Comparison of ENCODE assay signal across 8 cellular contexts in the genomic region with DNA sequence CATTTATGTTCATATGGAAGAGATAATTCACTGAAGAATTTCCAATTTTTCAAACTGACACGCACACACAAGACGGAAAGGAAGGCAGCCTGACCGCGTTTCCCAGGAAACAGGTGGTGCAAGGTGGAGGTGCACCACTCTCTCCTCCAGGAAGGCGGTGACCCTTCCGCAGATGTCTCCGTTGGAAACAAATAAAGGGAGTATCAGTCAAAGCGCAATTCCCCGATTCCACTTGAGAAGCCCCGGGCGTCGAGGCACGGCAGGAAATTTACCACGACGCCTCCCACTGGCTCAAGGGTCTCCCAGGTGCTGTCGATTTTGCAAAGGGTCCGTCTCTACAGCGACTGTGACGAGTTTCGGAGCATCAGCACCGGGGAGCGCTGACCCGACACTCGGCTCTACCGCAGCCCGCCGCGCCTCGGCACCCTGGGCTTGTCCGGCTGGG. TPM values are rescaled to one million over a fixed set of nuclear protein-coding genes. Genes with fewer than 3 reads are reported as not detected.
DNase-seq lines count a peak whose midpoint lies in the region; ATAC-seq and TF ChIP-seq lines count a peak whose summit lies in the region.

No MANE protein-coding gene starts in this region.

- no peaks in the 10 kb centered on the region for H3K36me3 ChIP-seq in MG63
- no peaks in the 10 kb centered on the region for H3K36me3 ChIP-seq in mucosa of descending colon (ENCODE audit: low read depth)

- ATAC-seq in mucosa of descending colon (no peak), GM18867 (IDR thresholded peaks at IDR 0.05; ENCODE audit: unreplicated experiment) (no peak), HG03565 (IDR thresholded peaks at IDR 0.05; ENCODE audit: unreplicated experiment) (no peak)

- H3K4me1 ChIP-seq in mucosa of descending colon (ENCODE audit: low read depth): peaks cover 7% of the 10 kb centered on the region

- H3K9me3 ChIP-seq in MG63: no peaks in the 10 kb centered on the region
- H3K9me3 ChIP-seq in mucosa of descending colon: no peaks in the 10 kb centered on the region

- peak overlapping the region; percentile 77 for H3K4me3 ChIP-seq in MG63
- peak overlapping the region; percentile 76 to 80 for H3K4me3 ChIP-seq in cardiac fibroblast (replicated peaks in 1 of 2; ENCODE audit: low read depth in 2 of 2, low read length in 2 of 2)
- H3K4me3 ChIP-seq in mucosa of descending colon: peak overlapping the region; percentile 50

- DNase-seq in EH (ENCODE audit: low read depth) (peak; percentile 2), MG63 (no peak), cardiac fibroblast (ENCODE audit: low read depth in 2 of 2) (no peak), mucosa of descending colon (peak in 1 of 3 donors; percentile 32), OCI-M2 (lab: John Stamatoyannopoulos, UW; ENCODE audit: unreplicated experiment) (no peak), ecto neural progenitor cell (ENCODE audit: low spot score) (no peak)

- peaks cover 7% of the 10 kb centered on the region for H3K27me3 ChIP-seq in MG63

- intact Hi-C loops in mucosa of descending colon (cut with DNase I, micrococcal nuclease): no loop called here

- TF ChIP-seq CTCF in cardiac fibroblast (IDR thresholded peaks at IDR 0.05; ENCODE audit: low read depth, low read length): no peak
- no peak for TF ChIP-seq CTCF in mucosa of descending colon (IDR thresholded peaks at IDR 0.05)

RNA-seq across cellular contexts. Expression of gene TIGD2, which starts 0.8 kb away (rescaled TPM):
- 2.8 and 5.8 TPM in 2 replicates for total RNA-seq in MG63 (2014; rRNA removed; shearing (Covaris generic); ENCODE audit: low replicate concordance)
- 1 to 10 TPM; 2.6 to 5.3 (median 4.8) TPM for total RNA-seq in mucosa of descending colon

RNA-seq across cellular contexts. Expression of gene FAM13A, which starts 53.6 kb away (rescaled TPM):
- total RNA-seq in MG63 (2014; rRNA removed; shearing (Covaris generic); ENCODE audit: low replicate concordance): 6.4 and 13.7 TPM in 2 replicates
- 10 to 100 TPM; 41.6 to 60.1 (median 50.2) TPM for total RNA-seq in mucosa of descending colon
